1 cellular context compared by ENCODE assay signal in genomic region chr1:168220470-168220871, GRCh38.
TF ChIP-seq lines count a peak whose summit lies in the region.

No MANE protein-coding gene starts in this region.

TF ChIP-seq in HEK293, 187 proteins besides CTCF, POLR2A, EP300 and RAD21 (continued from another document):
- peak; percentile 71 for TF ChIP-seq ZFHX2 (tag by site-specific recombination; conservative IDR thresholded peaks at IDR 0.05)
- peak; percentile 39; the same call in 1 of the 2 replicates for TF ChIP-seq EGR2 (tag by site-specific recombination; IDR thresholded peaks at IDR 0.05; ENCODE audit: low read depth)
- TF ChIP-seq SETDB1 (IDR thresholded peaks at IDR 0.05; ENCODE audit: insufficient read length, low read length), result no peak
- no peak for TF ChIP-seq ZNF549 (tag by site-specific recombination; IDR thresholded peaks at IDR 0.05)
- TF ChIP-seq ZNF239 (tag by site-specific recombination; IDR thresholded peaks at IDR 0.05), result no peak
- TF ChIP-seq PRDM10 (tag by site-specific recombination; IDR thresholded peaks at IDR 0.05), result no peak
- no peak for TF ChIP-seq ZNF777 (tag by site-specific recombination; IDR thresholded peaks at IDR 0.05; ENCODE audit: borderline replicate concordance)
